In the genomic region with DNA sequence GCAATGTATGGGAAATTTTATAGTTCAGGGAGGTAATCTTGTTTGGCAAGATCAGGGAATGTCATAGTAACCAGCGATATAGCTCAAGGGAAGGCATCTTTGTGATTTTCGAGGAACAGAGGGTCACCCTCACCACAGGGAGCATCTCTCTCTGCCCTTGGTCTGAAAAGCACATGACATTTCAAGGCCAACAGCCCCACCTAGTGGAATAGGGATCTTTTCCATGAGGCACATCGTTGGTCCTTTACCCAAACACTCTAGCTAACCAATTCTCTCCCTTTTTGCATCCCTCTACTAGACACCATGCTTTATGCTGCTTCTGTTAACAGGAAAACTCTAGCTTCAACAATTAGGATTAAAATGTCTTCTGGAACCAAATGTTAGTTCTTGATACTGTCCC, we compare ENCODE assay signal across 8 cellular contexts.
DNase-seq lines count a peak whose midpoint lies in the region; ATAC-seq lines count a peak whose summit lies in the region.

No MANE protein-coding gene starts in this region.

- peak; percentile 64 for ATAC-seq in GM18861 (IDR thresholded peaks at IDR 0.05; ENCODE audit: unreplicated experiment)
- no peak for ATAC-seq in GM19455 (IDR thresholded peaks at IDR 0.05; ENCODE audit: unreplicated experiment)
- ATAC-seq in GM19397 (IDR thresholded peaks at IDR 0.05; ENCODE audit: unreplicated experiment), result no peak

- peak; percentile 21 for DNase-seq in D341Med (ENCODE audit: low spot score)
- DNase-seq in HPDE6-E6E7 (ENCODE audit: extremely low spot score), result peak; percentile 2
- DNase-seq in T-helper 2 cell, result peak in 3 of 5 experiments; percentile 10 to 52 (median 11)
- peak; percentile 70 for DNase-seq in fibroblast of peridontal ligament (ENCODE audit: extremely low read depth)
- DNase-seq in NCI-H187 (lab: John Stamatoyannopoulos, UW), result no peak

Comparison
In these comparisons a context has a peak if more than half of its experiments do, and no peak if none do; other contexts are left out.
1. DNase-seq: peak in D341Med (single experiment), HPDE6-E6E7 (single experiment), T-helper 2 cell (3 of 5) and fibroblast of peridontal ligament (single experiment); none in NCI-H187 (0 of 2).